ENCODE assay signal across 14 cellular contexts in the genomic region with DNA sequence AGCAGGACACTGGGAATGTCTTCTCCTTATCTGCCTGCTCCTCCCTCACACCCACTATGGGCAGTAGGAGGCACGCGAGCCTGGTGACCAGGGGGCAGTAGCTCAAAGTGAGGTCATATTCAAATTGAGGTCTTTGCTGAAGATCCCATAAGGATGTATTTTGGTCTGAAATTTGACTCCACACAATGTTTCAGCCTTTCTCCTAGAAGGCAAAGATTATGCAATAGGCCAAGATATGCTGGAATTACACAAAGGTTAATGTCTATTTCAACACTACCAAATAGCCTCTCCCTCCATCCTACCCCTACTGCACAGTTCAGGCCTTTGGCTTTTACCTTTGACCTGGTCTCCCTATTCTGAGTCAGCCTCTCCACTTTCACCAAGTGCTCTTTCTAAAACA.
DNase-seq lines count a peak whose midpoint lies in the region; ATAC-seq and TF ChIP-seq lines count a peak whose summit lies in the region.
"Had no signal": no experiment of that assay in that cellular context is flagged by ENCODE, and none has a peak within 500 bp of the region (broad histone marks: within the 10 kb centered on the region; RNA-seq: fewer than 3 reads in every experiment).

No MANE protein-coding gene starts in this region.

- TF ChIP-seq POLR2A in right lobe of liver (IDR thresholded peaks at IDR 0.05), result no peak

- H3K4me3 ChIP-seq in right atrium auricular region (no peak overlapping the region), cardiac fibroblast (replicated peaks in 1 of 2; ENCODE audit: low read depth in 2 of 2, low read length in 2 of 2) (no peak overlapping the region), right lobe of liver (no peak overlapping the region)
- H3K4me3 ChIP-seq: SJSA1, tibial nerve had no signal

- peak; percentile 55 for ATAC-seq in Right ventricle myocardium superior (ENCODE audit: poor library complexity)
- ATAC-seq in right lobe of liver, result peak; percentile 94 to 97 (median 95)
- no peak for ATAC-seq in GM19395 (IDR thresholded peaks at IDR 0.05; ENCODE audit: unreplicated experiment)
- no peak for ATAC-seq in HG03460 (IDR thresholded peaks at IDR 0.05; ENCODE audit: unreplicated experiment)
- ATAC-seq: activated CD4-positive, alpha-beta T cell treated with anti-CD3 and anti-CD28 coated beads for 36 hours had no signal

- H3K36me3 ChIP-seq in right atrium auricular region, result no peaks in the 10 kb centered on the region
- H3K36me3 ChIP-seq in right lobe of liver, result no peaks in the 10 kb centered on the region

- H3K27me3 ChIP-seq in right atrium auricular region (no peaks in the 10 kb centered on the region), right lobe of liver (no peaks in the 10 kb centered on the region)
- H3K27me3 ChIP-seq: SJSA1, tibial nerve had no signal

- H3K4me1 ChIP-seq in right atrium auricular region (peaks cover 0 to 38% of the 10 kb centered on the region in 2 donors), right lobe of liver (peaks cover 0 to 17% (median 2%) of the 10 kb centered on the region in 4 donors)

- WGBS in right lobe of liver (ENCODE audit: insufficient coverage, low coverage, low lambda C conversion rate, missing lambda C conversion rate), result no CpG with 5 or more reads among the region's 2 CpGs

- H3K9me3 ChIP-seq in right atrium auricular region (no peaks in the 10 kb centered on the region), right lobe of liver (no peaks in the 10 kb centered on the region)
- H3K9me3 ChIP-seq: SJSA1, tibial nerve had no signal

- H3K27ac ChIP-seq in right atrium auricular region, result peak overlapping the region in 1 of 2 donors; percentile 45
- H3K27ac ChIP-seq in right lobe of liver, result peak overlapping the region in 1 of 3 donors; percentile 44
- H3K27ac ChIP-seq: SJSA1 had no signal

- intact Hi-C loops in Right ventricle myocardium superior (cut with DNase I), result no loop called here
- intact Hi-C loops in right lobe of liver (cut with DNase I), result no loop called here

- no peak for DNase-seq in Right ventricle myocardium superior
- DNase-seq in right atrium auricular region (ENCODE audit: low spot score), result no peak
- peak; percentile 72 for DNase-seq in cardiac fibroblast (ENCODE audit: low read depth in 2 of 2)
- DNase-seq in right lobe of liver, result peak; percentile 19 to 67 (median 48)
- no peak for DNase-seq in stimulated activated CD4-positive, alpha-beta T cell treated with anti-CD3 and anti-CD28 coated beads, Interleukin-4, amount 100 ng/mL, for 1 hour
- DNase-seq in activated naive CD4-positive, alpha-beta T cell treated with anti-CD3 and anti-CD28 coated beads, Interleukin-2, amount 50 U/mL, for 16 hours, result no peak
- DNase-seq: activated CD4-positive, alpha-beta T cell treated with anti-CD3 and anti-CD28 coated beads for 36 hours; H7; NCI-H524 treated with DMSO at 0.1 percent for 48 hours; occipital lobe had no signal

- TF ChIP-seq CTCF in right atrium auricular region (IDR thresholded peaks at IDR 0.05) (no peak), cardiac fibroblast (IDR thresholded peaks at IDR 0.05; ENCODE audit: low read depth, low read length) (no peak), right lobe of liver (IDR thresholded peaks at IDR 0.05) (no peak)

Comparison
In these comparisons a context has a peak if more than half of its experiments do, and no peak if none do; other contexts are left out.
1. ATAC-seq: peak in Right ventricle myocardium superior (single experiment) and right lobe of liver (4 of 4); none in GM19395 (single experiment) and HG03460 (single experiment).
2. DNase-seq: peak in cardiac fibroblast (2 of 2) and right lobe of liver (3 of 3); none in Right ventricle myocardium superior (single experiment), right atrium auricular region (single experiment), stimulated activated CD4-positive, alpha-beta T cell treated with anti-CD3 and anti-CD28 coated beads, Interleukin-4, amount 100 ng/mL, for 1 hour (single experiment) and activated naive CD4-positive, alpha-beta T cell treated with anti-CD3 and anti-CD28 coated beads, Interleukin-2, amount 50 U/mL, for 16 hours (single experiment).